Comparison of ENCODE assay signal across 11 cellular contexts in the genomic region with DNA sequence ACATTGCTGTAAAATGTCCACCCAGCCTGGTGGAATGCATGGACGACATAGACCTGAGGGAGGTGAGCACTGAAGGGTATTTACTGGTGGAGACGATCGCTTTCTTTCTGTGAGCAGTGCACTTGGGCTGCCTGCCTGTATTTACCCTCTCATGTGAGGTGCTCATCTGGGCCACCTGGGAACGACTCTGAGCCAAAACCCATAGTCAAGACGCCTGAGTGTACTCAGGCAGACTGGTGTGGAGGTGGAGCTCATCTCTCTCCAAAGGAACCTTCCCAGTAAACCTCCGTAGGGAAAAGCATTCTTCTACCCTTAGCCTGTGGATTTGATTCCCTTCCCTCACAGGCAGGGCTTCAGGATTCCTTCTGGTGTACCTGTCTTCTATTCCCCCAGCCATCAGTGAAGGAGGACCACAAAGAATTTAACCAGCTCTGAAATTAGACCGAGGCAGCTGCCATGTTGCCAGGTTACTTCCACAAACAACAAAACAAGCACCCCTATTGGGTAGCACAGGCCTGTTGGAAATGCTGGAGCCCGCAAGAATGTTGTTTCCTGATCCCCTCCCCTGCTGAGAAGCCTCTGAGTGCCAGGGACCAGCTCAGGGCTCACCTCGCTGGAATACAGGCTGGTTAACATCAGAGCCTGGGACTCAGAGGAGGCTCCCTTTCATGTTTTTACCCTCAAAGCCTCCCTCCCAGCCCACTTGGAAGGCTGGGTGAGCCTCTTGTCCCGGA. TPM values are rescaled to one million over a fixed set of nuclear protein-coding genes. Genes with fewer than 3 reads are reported as not detected.
DNase-seq lines count a peak whose midpoint lies in the region; ATAC-seq and TF ChIP-seq lines count a peak whose summit lies in the region.
"Had no signal": no experiment of that assay in that cellular context is flagged by ENCODE, and none has a peak within 500 bp of the region (broad histone marks: within the 10 kb centered on the region; RNA-seq: fewer than 3 reads in every experiment).

No MANE protein-coding gene starts in this region.

- intact Hi-C loops in Right ventricle myocardium superior (cut with DNase I), result no loop called here

- ATAC-seq in Right ventricle myocardium superior (ENCODE audit: poor library complexity), result peak; percentile 90
- ATAC-seq in omental fat pad (ENCODE audit: low FRiP score), result peak; percentile 63
- no peak for ATAC-seq in HG03457 (IDR thresholded peaks at IDR 0.05; ENCODE audit: unreplicated experiment)
- ATAC-seq: T-cell had no signal

- H3F3A ChIP-seq in GM23248 (ENCODE audit: insufficient read depth), result no peaks in the 10 kb centered on the region

- H3K27ac ChIP-seq in GM23248, result no peak overlapping the region

- no peaks in the 10 kb centered on the region for H4K20me1 ChIP-seq in GM23248 (ENCODE audit: insufficient read depth)

- TF ChIP-seq CTCF in omental fat pad (IDR thresholded peaks at IDR 0.05) (no peak), GM20000 (IDR thresholded peaks at IDR 0.05; ENCODE audit: extremely low read depth, missing control alignments) (no peak)

- no peaks in the 10 kb centered on the region for H3K36me3 ChIP-seq in GM23248 (ENCODE audit: low read depth)

- H3K4me1 ChIP-seq in GM23248 (ENCODE audit: insufficient read depth), result no peaks in the 10 kb centered on the region

- no peaks in the 10 kb centered on the region for H3K27me3 ChIP-seq in GM23248 (replicated peaks; ENCODE audit: insufficient read depth)

- no peaks in the 10 kb centered on the region for H3K9me2 ChIP-seq in GM23248 (ENCODE audit: insufficient read depth)

- in situ Hi-C loops in GM23248 (cut with MboI), result no loop called here

- no peaks in the 10 kb centered on the region; the same call in 1 of the 2 replicates for H3K79me2 ChIP-seq in GM23248 (ENCODE audit: insufficient read depth)

- no peaks in the 10 kb centered on the region for H3K9me3 ChIP-seq in GM23248 (ENCODE audit: low read depth)

- no peak overlapping the region for H2AFZ ChIP-seq in GM23248

- no peak overlapping the region for H3K4me3 ChIP-seq in GM23248

- DNase-seq in GM23248, result peak; percentile 20
- DNase-seq in NCI-H345 treated with DMSO at 0.1 percent for 48 hours (lab: John Stamatoyannopoulos, UW; ENCODE audit: unreplicated experiment), result peak; percentile 17
- DNase-seq in Right ventricle myocardium superior, result peak; percentile 57
- no peak for DNase-seq in omental fat pad (ENCODE audit: low spot score)
- no peak for DNase-seq in GM20000 (ENCODE audit: low spot score)
- no peak for DNase-seq in HCEC 1CT
- no peak for DNase-seq in SKM-1 (lab: John Stamatoyannopoulos, UW; ENCODE audit: unreplicated experiment)
- DNase-seq: stimulated activated CD4-positive, alpha-beta T cell treated with anti-CD3 and anti-CD28 coated beads, Interleukin-12 subunit alpha, Interleukin-12 subunit beta, amount 100 ng/mL, for 4 hours; T-cell had no signal

- H3K9ac ChIP-seq in GM23248, result no peak overlapping the region

- no peak overlapping the region for H3K4me2 ChIP-seq in GM23248 (ENCODE audit: unreplicated experiment)

- 83 to 88% methylated on average over 10 of the region's 10 CpGs for WGBS in GM23248 (ENCODE audit: low coverage in 1 of 2, low lambda C conversion rate in 2 of 2, missing lambda C conversion rate in 2 of 2), 2 experiments

RNA-seq across cellular contexts. Expression of gene TXNDC2, which starts 47.5 kb away (rescaled TPM):
- not detected in 2 replicates for total RNA-seq in GM23248 (2014; rRNA removed; shearing (Covaris generic))
- polyA plus RNA-seq in GM23248 (2016; fragmentation: Nextera tagmentation; extraction: Ambion mirVana), result not detected in 2 replicates
- total RNA-seq in Right ventricle myocardium superior (not detected), omental fat pad (under 1 TPM in 2 of 4 donors, not detected in 2; 0.24 to 0.44 TPM)
- total RNA-seq: frontal cortex, T-cell had no signal

Comparison
In these comparisons a context has a peak if more than half of its experiments do, and no peak if none do; other contexts are left out.
1. DNase-seq: peak in GM23248 (single experiment), NCI-H345 treated with DMSO at 0.1 percent for 48 hours (single experiment) and Right ventricle myocardium superior (single experiment); none in omental fat pad (single experiment), GM20000 (single experiment), HCEC 1CT (single experiment) and SKM-1 (single experiment).